In the genomic region with DNA sequence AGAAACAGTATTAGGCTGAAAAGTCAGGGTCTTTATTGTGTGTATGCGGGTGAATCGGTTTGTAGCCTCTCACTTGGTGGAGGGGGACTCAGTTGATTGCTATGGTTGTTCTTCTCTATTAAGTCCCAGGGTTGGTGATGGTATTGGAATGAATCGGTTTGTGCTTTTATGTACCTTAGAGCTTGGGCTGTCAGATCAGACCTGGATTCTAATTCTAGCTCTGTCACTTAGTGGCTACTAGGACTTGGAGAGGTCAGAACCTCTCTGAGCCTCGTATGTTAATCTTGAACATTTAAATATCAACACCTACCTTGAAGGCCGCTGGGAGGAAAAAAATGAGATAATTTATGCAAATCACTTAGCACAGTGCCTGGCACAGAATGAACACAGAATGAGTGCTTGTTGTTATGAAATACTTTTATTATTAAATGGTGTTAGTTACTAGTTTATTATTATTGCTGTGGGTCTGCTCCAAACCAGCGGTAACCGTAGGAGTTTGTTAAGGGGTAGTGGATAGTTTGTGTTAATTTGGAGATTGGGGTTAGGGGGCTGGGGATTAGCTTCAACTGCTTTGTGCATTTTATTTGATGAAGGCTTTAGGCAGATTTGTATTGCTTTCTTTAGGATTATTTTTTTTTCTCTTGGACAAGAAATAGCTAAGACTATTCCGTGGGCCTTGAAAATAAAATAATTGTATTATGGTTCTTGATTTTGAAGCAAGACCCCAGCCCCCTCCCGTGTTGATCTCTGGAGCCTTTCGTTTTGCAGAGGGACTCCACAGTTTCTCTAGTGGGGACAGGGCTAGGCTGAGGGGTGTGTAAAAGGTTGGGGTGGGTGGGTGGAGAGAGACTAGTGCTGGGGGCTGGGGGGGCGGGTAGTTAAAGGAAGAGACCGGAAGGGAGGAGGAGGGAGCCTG, we compare ENCODE assay signal across 1 cellular context.
TF ChIP-seq lines count a peak whose summit lies in the region.

No MANE protein-coding gene starts in this region.

TF ChIP-seq in endothelial cell of umbilical vein, 7 proteins besides CTCF, POLR2A, EP300 and RAD21:
- no peak for TF ChIP-seq FOS (IDR thresholded peaks at IDR 0.05; ENCODE audit: borderline replicate concordance, insufficient read depth, low read length)
- TF ChIP-seq GATA2 (IDR thresholded peaks at IDR 0.05; ENCODE audit: insufficient read depth, insufficient read length, low read depth, low read length): no peak
- TF ChIP-seq, protein P1, sequence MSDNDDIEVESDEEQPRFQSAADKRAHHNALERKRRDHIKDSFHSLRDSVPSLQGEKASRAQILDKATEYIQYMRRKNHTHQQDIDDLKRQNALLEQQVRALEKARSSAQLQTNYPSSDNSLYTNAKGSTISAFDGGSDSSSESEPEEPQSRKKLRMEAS (IDR thresholded peaks at IDR 0.05; ENCODE audit: insufficient read depth, insufficient read length): no peak
- TF ChIP-seq MYC (IDR thresholded peaks at IDR 0.05; ENCODE audit: low read depth, low read length): no peak
- no peak for TF ChIP-seq EZH2 (IDR thresholded peaks at IDR 0.05; ENCODE audit: borderline replicate concordance, low read depth, low read length, severe bottlenecking)
- TF ChIP-seq POLR2AphosphoS5 (IDR thresholded peaks at IDR 0.05; ENCODE audit: insufficient read depth, low read depth, low read length): no peak
- no peak for TF ChIP-seq JUN (IDR thresholded peaks at IDR 0.05; ENCODE audit: borderline replicate concordance, insufficient read depth, insufficient read length, low read depth)
